In genomic region chr12:47218191-47218654, GRCh38 we compare ENCODE assay signal across 10 cellular contexts.
DNase-seq lines count a peak whose midpoint lies in the region; ATAC-seq and TF ChIP-seq lines count a peak whose summit lies in the region.
"Had no signal": no experiment of that assay in that cellular context is flagged by ENCODE, and none has a peak within 500 bp of the region (broad histone marks: within the 10 kb centered on the region; RNA-seq: fewer than 3 reads in every experiment).

No MANE protein-coding gene starts in this region.

- POLR2A ChIA-PET in activated CD4-positive, alpha-beta T cell treated with anti-CD3 and anti-CD28 coated beads, Interleukin-2, amount 10 ng/mL, durations not matched to agents 7 days and 5 days (lab: Charles Lee) = interaction anchor here (0.8 to 1.1 kb wide), 2 partner anchors 143 to 179 kb away, joined by 4 read pairs; no protein-coding TSS in a partner anchor
- POLR2A ChIA-PET in naive thymus-derived CD4-positive, alpha-beta T cell (lab: Charles Lee) = interaction anchor here (0.6 to 13.6 kb wide), 20 partner anchors 8 to 489 kb away, joined by 3 to 173 read pairs (median 6); partner anchors contain the start of genes AMIGO2 and PCED1B

- H3K36me3 Mint-ChIP-seq in activated CD4-positive, alpha-beta T cell treated with anti-CD3 and anti-CD28 coated beads, Interleukin-2, amount 10 ng/mL, durations not matched to agents 7 days and 5 days (ENCODE audit: low read depth) = peaks cover 73% of the 10 kb centered on the region
- peaks cover 14 to 73% (median 61%) of the 10 kb centered on the region in 5 donors for H3K36me3 Mint-ChIP-seq in naive thymus-derived CD4-positive, alpha-beta T cell

- no peaks in the 10 kb centered on the region for H3K9me3 Mint-ChIP-seq in activated CD4-positive, alpha-beta T cell treated with anti-CD3 and anti-CD28 coated beads, Interleukin-2, amount 10 ng/mL, durations not matched to agents 7 days and 5 days
- peaks cover 0 to 1% (median 0%) of the 10 kb centered on the region in 11 donors for H3K9me3 Mint-ChIP-seq in naive thymus-derived CD4-positive, alpha-beta T cell

- H3K27ac Mint-ChIP-seq in activated CD4-positive, alpha-beta T cell treated with anti-CD3 and anti-CD28 coated beads, Interleukin-2, amount 10 ng/mL, durations not matched to agents 7 days and 5 days = peak overlapping the region; percentile 95
- peak overlapping the region; percentile 88 to 98 (median 96) for H3K27ac Mint-ChIP-seq in naive thymus-derived CD4-positive, alpha-beta T cell

- H3K4me3 Mint-ChIP-seq in activated CD4-positive, alpha-beta T cell treated with anti-CD3 and anti-CD28 coated beads, Interleukin-2, amount 10 ng/mL, durations not matched to agents 7 days and 5 days = peak overlapping the region; percentile 86
- peak overlapping the region; percentile 91 to 100 (median 98) for H3K4me3 Mint-ChIP-seq in naive thymus-derived CD4-positive, alpha-beta T cell

- 90 to 92% methylated on average over 8 of the region's 8 CpGs for WGBS in body of pancreas, 2 donors

- peak overlapping the region; percentile 76 for H3K27ac ChIP-seq in naive thymus-derived CD4-positive, alpha-beta T cell (ENCODE audit: low read depth, low read length)
- H3K27ac ChIP-seq in body of pancreas = no peak overlapping the region

- H3K4me1 Mint-ChIP-seq in activated CD4-positive, alpha-beta T cell treated with anti-CD3 and anti-CD28 coated beads, Interleukin-2, amount 10 ng/mL, durations not matched to agents 7 days and 5 days = peaks cover 48% of the 10 kb centered on the region
- H3K4me1 Mint-ChIP-seq in naive thymus-derived CD4-positive, alpha-beta T cell = peaks cover 20 to 56% (median 34%) of the 10 kb centered on the region in 7 donors

- TF ChIP-seq CTCF in GM12865 (IDR thresholded peaks at IDR 0.05; ENCODE audit: insufficient read depth, low read depth, low read length, missing control alignments) = no peak
- TF ChIP-seq CTCF in body of pancreas (IDR thresholded peaks at IDR 0.05) = no peak

- DNase-seq in GM12865 (ENCODE audit: low read depth) = peak; percentile 36
- DNase-seq in activated CD4-positive, alpha-beta T cell treated with anti-CD3 and anti-CD28 coated beads, Interleukin-2, amount 10 ng/mL, durations not matched to agents 7 days and 5 days = peak; percentile 52
- DNase-seq in naive thymus-derived CD4-positive, alpha-beta T cell = peak in 4 of 9 donors; percentile 33 to 52 (median 36)
- no peak for DNase-seq in body of pancreas
- DNase-seq in COR-L47 (lab: John Stamatoyannopoulos, UW) = no peak
- no peak for DNase-seq in EL
- DNase-seq: KG1 had no signal

- ATAC-seq in HG02610 (IDR thresholded peaks at IDR 0.05; ENCODE audit: unreplicated experiment) = peak; percentile 68
- ATAC-seq in naive thymus-derived CD4-positive, alpha-beta T cell = peak; percentile 22
- no peak for ATAC-seq in body of pancreas
- ATAC-seq in GM21528 (IDR thresholded peaks at IDR 0.05; ENCODE audit: low FRiP score, unreplicated experiment) = no peak
- ATAC-seq: sciatic nerve had no signal

- CTCF ChIA-PET in activated CD4-positive, alpha-beta T cell treated with anti-CD3 and anti-CD28 coated beads, Interleukin-2, amount 10 ng/mL, durations not matched to agents 7 days and 5 days (lab: Charles Lee) = interaction anchor here (0.7 to 3.5 kb wide), 8 partner anchors 10 to 180 kb away, joined by 3 to 21 read pairs (median 4); no protein-coding TSS in a partner anchor
- CTCF ChIA-PET in naive thymus-derived CD4-positive, alpha-beta T cell (lab: Charles Lee) = interaction anchor here (0.7 to 2.5 kb wide), 10 partner anchors 9 to 1001 kb away, joined by 3 to 7 read pairs (median 4); no protein-coding TSS in a partner anchor

- TF ChIP-seq POLR2A in body of pancreas (IDR thresholded peaks at IDR 0.05) = no peak

- intact Hi-C loops in naive thymus-derived CD4-positive, alpha-beta T cell (cut with micrococcal nuclease) = loop anchor here (1.0 to 10.0 kb wide), 11 partner anchors 58 to 1491 kb away; partner anchors contain the start of genes ARID2 (in 2 of the 2), SLC38A1 (in 2 of the 2), HDAC7 (in 1 of the 2) and SCAF11 (in 1 of the 2)
- intact Hi-C loops in body of pancreas (cut with DNase I) = no loop called here

- H3K27me3 Mint-ChIP-seq in activated CD4-positive, alpha-beta T cell treated with anti-CD3 and anti-CD28 coated beads, Interleukin-2, amount 10 ng/mL, durations not matched to agents 7 days and 5 days = no peaks in the 10 kb centered on the region
- H3K27me3 Mint-ChIP-seq in naive thymus-derived CD4-positive, alpha-beta T cell = peaks cover 0 to 4% (median 0%) of the 10 kb centered on the region in 5 donors

- no peaks in the 10 kb centered on the region for H3K9me3 ChIP-seq in naive thymus-derived CD4-positive, alpha-beta T cell (ENCODE audit: control insufficient read depth in 2 of 3, low read length in 3 of 3)
- H3K9me3 ChIP-seq in body of pancreas = no peaks in the 10 kb centered on the region

- H3K27me3 ChIP-seq in naive thymus-derived CD4-positive, alpha-beta T cell (ENCODE audit: control insufficient read depth in 2 of 2, insufficient read depth in 2 of 2, low read length in 2 of 2) = no peaks in the 10 kb centered on the region
- H3K27me3 ChIP-seq in body of pancreas = no peaks in the 10 kb centered on the region

- peaks cover 0 to 4% (median 0%) of the 10 kb centered on the region in 3 experiments for H3K36me3 ChIP-seq in naive thymus-derived CD4-positive, alpha-beta T cell (ENCODE audit: control insufficient read depth in 2 of 3, insufficient read depth in 3 of 3, low read length in 3 of 3)
- H3K36me3 ChIP-seq in body of pancreas (replicated peaks in 1 of 2; ENCODE audit: insufficient read depth in 1 of 2, low read depth in 2 of 2) = no peaks in the 10 kb centered on the region

- no peak overlapping the region for H3K4me3 ChIP-seq in GM12865 (ENCODE audit: low read depth, low read length)
- H3K4me3 ChIP-seq in naive thymus-derived CD4-positive, alpha-beta T cell (ENCODE audit: low read length) = peak overlapping the region; percentile 80
- H3K4me3 ChIP-seq in body of pancreas = no peak overlapping the region

- peaks cover 24 to 29% of the 10 kb centered on the region in 2 donors for H3K4me1 ChIP-seq in naive thymus-derived CD4-positive, alpha-beta T cell (ENCODE audit: control insufficient read depth in 2 of 2, insufficient read depth in 2 of 2, low read length in 2 of 2)
- H3K4me1 ChIP-seq in body of pancreas = peaks cover 15% of the 10 kb centered on the region

Comparison
In these comparisons a context has a peak if more than half of its experiments do, and no peak if none do; other contexts are left out.
1. DNase-seq: peak in GM12865 (single experiment) and activated CD4-positive, alpha-beta T cell treated with anti-CD3 and anti-CD28 coated beads, Interleukin-2, amount 10 ng/mL, durations not matched to agents 7 days and 5 days (single experiment); none in body of pancreas (0 of 4), COR-L47 (single experiment) and EL (single experiment).
2. ATAC-seq: peak in HG02610 (single experiment) and naive thymus-derived CD4-positive, alpha-beta T cell (single experiment); none in body of pancreas (single experiment) and GM21528 (single experiment).